In the genomic region with DNA sequence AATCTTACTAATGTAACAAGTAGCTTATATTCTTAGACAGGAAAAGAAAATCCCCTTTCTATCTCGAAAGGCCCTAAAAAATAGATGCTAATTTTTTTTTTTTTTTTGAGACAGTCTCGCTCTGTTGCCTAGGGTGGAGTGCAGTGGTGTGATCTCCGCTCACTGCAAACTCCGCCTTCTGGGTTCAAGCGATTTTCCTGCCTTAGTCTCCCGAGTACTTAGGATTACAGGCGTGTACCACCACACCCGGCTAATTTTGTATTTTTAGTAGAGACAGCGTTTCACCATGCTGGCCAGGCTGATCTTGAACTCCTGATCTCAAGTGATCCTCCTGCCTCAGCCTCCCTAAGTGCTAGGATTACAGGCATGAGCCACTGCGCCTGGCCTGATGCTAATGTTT, we compare ENCODE assay signal across 1 cellular context.
TF ChIP-seq lines count a peak whose summit lies in the region.

No MANE protein-coding gene starts in this region.

TF ChIP-seq in HEK293, 187 proteins besides CTCF, POLR2A, EP300 and RAD21:
- TF ChIP-seq KLF1 (tag by site-specific recombination; IDR thresholded peaks at IDR 0.05) = peak; percentile 53
TF ChIP-seq in HEK293: peak in this region for 1; not testable (repeated sequence) for 186.
